ENCODE assay signal across 32 cellular contexts in the genomic region with DNA sequence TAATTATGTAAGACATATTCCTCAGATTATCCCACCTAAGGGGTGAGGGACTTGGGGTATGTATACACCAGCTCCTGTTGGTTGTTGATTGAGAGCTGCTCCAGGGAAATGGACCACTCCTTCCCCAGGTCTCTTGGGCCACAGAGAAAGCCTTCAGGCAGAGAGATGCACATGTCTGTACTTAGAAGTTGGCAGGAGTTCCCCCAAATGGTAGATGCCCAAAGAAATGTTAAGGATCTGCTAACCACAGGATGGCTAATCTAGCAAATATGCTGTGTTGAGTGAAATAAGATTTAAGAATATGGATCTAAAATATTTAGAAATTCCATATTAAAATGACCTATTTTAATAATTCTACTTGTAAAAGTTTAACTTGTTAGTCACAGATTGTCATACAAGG.
DNase-seq lines count a peak whose midpoint lies in the region; ATAC-seq, FAIRE-seq and TF ChIP-seq lines count a peak whose summit lies in the region.
"Had no signal": no experiment of that assay in that cellular context is flagged by ENCODE, and none has a peak within 500 bp of the region (broad histone marks: within the 10 kb centered on the region; RNA-seq: fewer than 3 reads in every experiment).

No MANE protein-coding gene starts in this region.

- no peak overlapping the region for H3K27ac Mint-ChIP-seq in astrocyte (ENCODE audit: unreplicated experiment)
- no peak overlapping the region for H3K27ac Mint-ChIP-seq in neural progenitor cell
- H3K27ac Mint-ChIP-seq: activated CD4-positive, alpha-beta memory T cell treated with anti-CD3 and anti-CD28 coated beads for 36 hours; activated naive CD4-positive, alpha-beta T cell treated with anti-CD3 and anti-CD28 coated beads, Interleukin-2, amount 10 ng/mL, durations not matched to agents 7 days and 5 days; activated T-helper 1 cell treated with anti-CD3 and anti-CD28 coated beads, Interleukin-12 subunit alpha, Interleukin-12 subunit beta, Interleukin-2, Interleukin-4 antibody, amounts not matched to agents 30 ng/mL and 10 ng/mL and 1 ng/mL, durations not matched to agents 14 hours and 24 hours and 36 hours had no signal

- H2AFZ ChIP-seq in astrocyte (ENCODE audit: low read depth, low read length) (no peak overlapping the region), neural progenitor cell (replicated peaks) (no peak overlapping the region)

- H4K20me1 ChIP-seq in astrocyte (ENCODE audit: insufficient read depth, low read length): no peaks in the 10 kb centered on the region
- H4K20me1 ChIP-seq in neural progenitor cell (ENCODE audit: low read depth): no peaks in the 10 kb centered on the region
- H4K20me1 ChIP-seq: BLaER1 treated with 17β-estradiol and CSF1 and Interleukin-3, amounts not matched to agents 10 nM and 100 nM had no signal

- H3K27ac ChIP-seq in astrocyte (ENCODE audit: low read depth, low read length): no peak overlapping the region
- no peak overlapping the region for H3K27ac ChIP-seq in neural progenitor cell
- H3K27ac ChIP-seq: BLaER1 treated with 17β-estradiol and CSF1 and Interleukin-3, amounts not matched to agents 10 nM and 100 nM; psoas muscle; SJSA1; uterus had no signal

- H3K27me3 ChIP-seq in astrocyte (ENCODE audit: insufficient read depth, low read length) (peaks cover 2% of the 10 kb centered on the region), neural progenitor cell (no peaks in the 10 kb centered on the region)
- H3K27me3 ChIP-seq: BLaER1 treated with 17β-estradiol and CSF1 and Interleukin-3, amounts not matched to agents 10 nM and 100 nM; SJSA1; uterus had no signal

- peaks cover 17% of the 10 kb centered on the region for H3K9me3 Mint-ChIP-seq in astrocyte (ENCODE audit: unreplicated experiment)
- H3K9me3 Mint-ChIP-seq in neural progenitor cell: peaks cover 11% of the 10 kb centered on the region
- H3K9me3 Mint-ChIP-seq: activated naive CD4-positive, alpha-beta T cell treated with anti-CD3 and anti-CD28 coated beads, Interleukin-2, amount 10 ng/mL, durations not matched to agents 7 days and 5 days had no signal

- H3K27me3 Mint-ChIP-seq in astrocyte (ENCODE audit: low read depth, unreplicated experiment) (peaks cover 7% of the 10 kb centered on the region), neural progenitor cell (ENCODE audit: insufficient read depth, low read depth) (peaks cover 2% of the 10 kb centered on the region)

- DNase-seq in AG08396 (ENCODE audit: low spot score) (peak; percentile 23), HCEC 1CT (peak; percentile 33), astrocyte (ENCODE audit: low read depth) (peak; percentile 28), foreskin fibroblast (peak; percentile 42 to 81), neural progenitor cell (ENCODE audit: low spot score) (no peak), sciatic nerve (ENCODE audit: low spot score) (no peak)
- DNase-seq: activated CD4-positive, alpha-beta memory T cell treated with anti-CD3 and anti-CD28 coated beads for 36 hours; activated CD4-positive, CD25-positive, alpha-beta regulatory T cell; activated CD8-positive, alpha-beta memory T cell treated with anti-CD3 and anti-CD28 coated beads, Interleukin-2, amount 50 U/mL, for 4 hours; activated naive CD4-positive, alpha-beta T cell treated with anti-CD3 and anti-CD28 coated beads, Interleukin-2, amount 10 ng/mL, durations not matched to agents 7 days and 5 days; amniotic stem cell; effector memory CD4-positive, alpha-beta T cell; erythroblast; left ventricle myocardium superior; MM.1S; naive B cell; NCI-H1417; NCI-H2081; NCI-H226; psoas muscle; RPMI8226; stimulated activated naive CD8-positive, alpha-beta T cell treated with anti-CD3 and anti-CD28 coated beads, Interleukin-15, Interleukin-2, amounts not matched to agents 100 U/mL and 50 U/mL, for 24 hours; T-helper 1 cell; uterus had no signal

- no peaks in the 10 kb centered on the region for H3K4me1 ChIP-seq in astrocyte (ENCODE audit: insufficient read depth, low read length)
- no peaks in the 10 kb centered on the region for H3K4me1 ChIP-seq in neural progenitor cell
- H3K4me1 ChIP-seq: BLaER1 treated with 17β-estradiol and CSF1 and Interleukin-3, amounts not matched to agents 10 nM and 100 nM; psoas muscle; uterus had no signal

- intact Hi-C loops in sciatic nerve (cut with DNase I): no loop called here

- no peak for FAIRE-seq in astrocyte (lab: Jason Lieb, UNC)
- FAIRE-seq: A204.1, colon, keratinocyte had no signal

- H3F3A ChIP-seq in neural progenitor cell (ENCODE audit: low read depth): no peaks in the 10 kb centered on the region

- peaks cover 3% of the 10 kb centered on the region for H3K9me3 ChIP-seq in astrocyte (ENCODE audit: insufficient read depth, low read depth, low read length)
- H3K9me3 ChIP-seq in neural progenitor cell (ENCODE audit: low read depth): no peaks in the 10 kb centered on the region
- H3K9me3 ChIP-seq: uterus had no signal

- no peak overlapping the region for H3K4me2 ChIP-seq in astrocyte (ENCODE audit: low read length)
- no peak overlapping the region for H3K4me2 ChIP-seq in neural progenitor cell
- H3K4me2 ChIP-seq: BLaER1 treated with 17β-estradiol and CSF1 and Interleukin-3, amounts not matched to agents 10 nM and 100 nM had no signal

- H3K4me1 Mint-ChIP-seq in astrocyte (ENCODE audit: low read depth, unreplicated experiment) (no peaks in the 10 kb centered on the region), neural progenitor cell (no peaks in the 10 kb centered on the region)
- H3K4me1 Mint-ChIP-seq: activated naive CD4-positive, alpha-beta T cell treated with anti-CD3 and anti-CD28 coated beads, Interleukin-2, amount 10 ng/mL, durations not matched to agents 7 days and 5 days; naive B cell had no signal

- H3K9ac ChIP-seq in astrocyte (ENCODE audit: low read length) (no peak overlapping the region), neural progenitor cell (no peak overlapping the region)
- H3K9ac ChIP-seq: BLaER1 treated with 17β-estradiol and CSF1 and Interleukin-3, amounts not matched to agents 10 nM and 100 nM had no signal

- TF ChIP-seq CTCF in astrocyte (IDR thresholded peaks at IDR 0.05; ENCODE audit: insufficient read depth, low read depth, low read length) (no peak), foreskin fibroblast (IDR thresholded peaks at IDR 0.05; ENCODE audit: low read depth, low read length) (no peak), neural progenitor cell (IDR thresholded peaks at IDR 0.05) (no peak)

- no peaks in the 10 kb centered on the region for H3K36me3 ChIP-seq in astrocyte (ENCODE audit: insufficient read depth, low read length)
- no peaks in the 10 kb centered on the region for H3K36me3 ChIP-seq in neural progenitor cell
- H3K36me3 ChIP-seq: SJSA1, uterus had no signal

- H3K79me2 ChIP-seq in astrocyte (ENCODE audit: insufficient read depth, low read length) (no peaks in the 10 kb centered on the region), neural progenitor cell (ENCODE audit: low read depth) (no peaks in the 10 kb centered on the region)

- ATAC-seq in HG02938 (IDR thresholded peaks at IDR 0.05; ENCODE audit: unreplicated experiment) (no peak), HG03045 (IDR thresholded peaks at IDR 0.05; ENCODE audit: unreplicated experiment) (no peak), sciatic nerve (no peak)
- ATAC-seq: left ventricle myocardium superior; psoas muscle; stimulated activated naive CD8-positive, alpha-beta T cell treated with anti-CD3 and anti-CD28 coated beads, Interleukin-15, Interleukin-2, amounts not matched to agents 100 U/mL and 50 U/mL, for 24 hours had no signal

- H3K36me3 Mint-ChIP-seq in astrocyte (ENCODE audit: low read depth, unreplicated experiment) (no peaks in the 10 kb centered on the region), neural progenitor cell (no peaks in the 10 kb centered on the region)
- H3K36me3 Mint-ChIP-seq: activated CD4-positive, alpha-beta memory T cell treated with anti-CD3 and anti-CD28 coated beads for 36 hours; activated naive CD4-positive, alpha-beta T cell treated with anti-CD3 and anti-CD28 coated beads, Interleukin-2, amount 10 ng/mL, durations not matched to agents 7 days and 5 days; naive B cell had no signal

- H3K4me3 ChIP-seq in astrocyte (ENCODE audit: insufficient read depth, low read depth, low read length) (no peak overlapping the region), foreskin fibroblast (ENCODE audit: low read depth in 1 of 2, low read length in 2 of 2) (no peak overlapping the region), neural progenitor cell (no peak overlapping the region)
- H3K4me3 ChIP-seq: BLaER1 treated with 17β-estradiol and CSF1 and Interleukin-3, amounts not matched to agents 10 nM and 100 nM; psoas muscle; SJSA1; uterus had no signal

- H3K4me3 Mint-ChIP-seq in astrocyte (ENCODE audit: unreplicated experiment) (no peak overlapping the region), neural progenitor cell (no peak overlapping the region)
- H3K4me3 Mint-ChIP-seq: activated CD4-positive, alpha-beta memory T cell treated with anti-CD3 and anti-CD28 coated beads for 36 hours; activated naive CD4-positive, alpha-beta T cell treated with anti-CD3 and anti-CD28 coated beads, Interleukin-2, amount 10 ng/mL, durations not matched to agents 7 days and 5 days; activated T-helper 1 cell treated with anti-CD3 and anti-CD28 coated beads, Interleukin-12 subunit alpha, Interleukin-12 subunit beta, Interleukin-2, Interleukin-4 antibody, amounts not matched to agents 30 ng/mL and 10 ng/mL and 1 ng/mL, durations not matched to agents 14 hours and 24 hours and 36 hours; naive B cell had no signal

Comparison
In these comparisons a context has a peak if more than half of its experiments do, and no peak if none do; other contexts are left out.
1. DNase-seq: peak in AG08396 (single experiment), HCEC 1CT (single experiment), astrocyte (single experiment) and foreskin fibroblast (2 of 2); none in neural progenitor cell (single experiment) and sciatic nerve (single experiment).